20 cellular contexts compared by ENCODE assay signal in genomic region chr10:18005445-18005780, GRCh38. TPM values are rescaled to one million over a fixed set of nuclear protein-coding genes. Genes with fewer than 3 reads are reported as not detected.
DNase-seq lines count a peak whose midpoint lies in the region; ATAC-seq and TF ChIP-seq lines count a peak whose summit lies in the region.
"Had no signal": no experiment of that assay in that cellular context is flagged by ENCODE, and none has a peak within 500 bp of the region (broad histone marks: within the 10 kb centered on the region; RNA-seq: fewer than 3 reads in every experiment).

No MANE protein-coding gene starts in this region.

- TF ChIP-seq POLR2A in HCT116 (IDR thresholded peaks at IDR 0.05; ENCODE audit: borderline replicate concordance, extremely low read depth, insufficient read depth, insufficient read length): no peak

- TF ChIP-seq RAD21 in HCT116 (IDR thresholded peaks at IDR 0.05; ENCODE audit: low read depth): no peak
- TF ChIP-seq RAD21 in SK-N-SH (IDR thresholded peaks at IDR 0.05; ENCODE audit: low read length): no peak

- H3K9me2 ChIP-seq in HCT116 (ENCODE audit: insufficient read depth): 0 out of 2 replicates have a peak, but pooled peaks cover 2% of the 10 kb centered on the region
- H3K9me2 ChIP-seq in SK-N-SH: no peaks in the 10 kb centered on the region

- H3K9me3 Mint-ChIP-seq in endothelial cell (ENCODE audit: unreplicated experiment): no peaks in the 10 kb centered on the region
- H3K9me3 Mint-ChIP-seq in neural progenitor cell: no peaks in the 10 kb centered on the region
- H3K9me3 Mint-ChIP-seq: activated CD4-positive, alpha-beta memory T cell treated with anti-CD3 and anti-CD28 coated beads, Interleukin-2, amount 10 ng/mL, durations not matched to agents 7 days and 5 days; activated T-cell treated with anti-CD3 and anti-CD28 coated beads, Interleukin-2, amount 50 U/mL, for 4 hours had no signal

- no peaks in the 10 kb centered on the region for H3K9me3 ChIP-seq in HCT116 (ENCODE audit: control insufficient read depth in 1 of 2, insufficient read depth in 1 of 2, low read depth in 1 of 2, low read length in 2 of 2)
- no peaks in the 10 kb centered on the region for H3K9me3 ChIP-seq in SK-N-SH
- no peaks in the 10 kb centered on the region for H3K9me3 ChIP-seq in neural progenitor cell (ENCODE audit: low read depth)

- H2AFZ ChIP-seq in HCT116 (ENCODE audit: low read depth, low read length, poor library complexity, severe bottlenecking) (no peak overlapping the region), SK-N-SH (ENCODE audit: low read depth) (peak overlapping the region; percentile 41; the same call in 1 of the 2 replicates), neural progenitor cell (replicated peaks) (peak overlapping the region; percentile 0)

- H3K27me3 ChIP-seq in HCT116 (ENCODE audit: insufficient read depth, low read length) (peaks cover 24% of the 10 kb centered on the region; the same call in 1 of the 2 replicates), SK-N-SH (ENCODE audit: insufficient read depth) (no peaks in the 10 kb centered on the region), neural progenitor cell (no peaks in the 10 kb centered on the region)

- H3K79me2 ChIP-seq in HCT116 (ENCODE audit: insufficient read depth, low read length) (no peaks in the 10 kb centered on the region), SK-N-SH (ENCODE audit: insufficient read depth) (no peaks in the 10 kb centered on the region), neural progenitor cell (ENCODE audit: low read depth) (no peaks in the 10 kb centered on the region)

- H3K27ac Mint-ChIP-seq in endothelial cell (ENCODE audit: unreplicated experiment) (peak overlapping the region; percentile 43), neural progenitor cell (no peak overlapping the region)
- H3K27ac Mint-ChIP-seq: activated CD4-positive, alpha-beta memory T cell treated with anti-CD3 and anti-CD28 coated beads, Interleukin-2, amount 10 ng/mL, durations not matched to agents 7 days and 5 days; activated naive CD8-positive, alpha-beta T cell; IgD-negative memory B cell had no signal

- WGBS in SK-N-SH (ENCODE audit: low lambda C conversion rate): 62% methylated on average over 3 of the region's 3 CpGs

- no peaks in the 10 kb centered on the region for H4K20me1 ChIP-seq in HCT116 (ENCODE audit: insufficient read depth)
- H4K20me1 ChIP-seq in SK-N-SH (ENCODE audit: insufficient read depth): no peaks in the 10 kb centered on the region
- no peaks in the 10 kb centered on the region for H4K20me1 ChIP-seq in neural progenitor cell (ENCODE audit: low read depth)

- POLR2A ChIA-PET in HCT116 (lab: Charles Lee) (no interaction called here), SK-N-SH (lab: Yijun Ruan, JAX) (no interaction called here)

- no peak overlapping the region for H3K27ac ChIP-seq in HCT116 (ENCODE audit: low read depth, low read length)
- peak overlapping the region in 1 of 2 experiments; percentile 38; a peak in 1 of 4 replicates for H3K27ac ChIP-seq in SK-N-SH (ENCODE audit: low read depth in 2 of 2, low read length in 1 of 2)
- H3K27ac ChIP-seq in neural progenitor cell: no peak overlapping the region

- TF ChIP-seq CTCF in HCT116 (IDR thresholded peaks at IDR 0.05 in 2 of 3, conservative IDR thresholded peaks at IDR 0.05 in 1 of 3; ENCODE audit: borderline replicate concordance in 1 of 3, insufficient read depth in 1 of 3, low read depth in 2 of 3, low read length in 2 of 3) (no peak), SK-N-SH (IDR thresholded peaks at IDR 0.05) (no peak), endothelial cell (IDR thresholded peaks at IDR 0.05; ENCODE audit: unreplicated experiment) (no peak), neural progenitor cell (IDR thresholded peaks at IDR 0.05) (no peak)

- H3K27me3 Mint-ChIP-seq in endothelial cell (ENCODE audit: unreplicated experiment): no peaks in the 10 kb centered on the region
- peaks cover 2% of the 10 kb centered on the region for H3K27me3 Mint-ChIP-seq in neural progenitor cell (ENCODE audit: insufficient read depth, low read depth)
- H3K27me3 Mint-ChIP-seq: activated CD4-positive, alpha-beta memory T cell treated with anti-CD3 and anti-CD28 coated beads, Interleukin-2, amount 10 ng/mL, durations not matched to agents 7 days and 5 days had no signal

- no peaks in the 10 kb centered on the region for H3F3A ChIP-seq in SK-N-SH (replicated peaks; ENCODE audit: insufficient read depth)
- no peaks in the 10 kb centered on the region for H3F3A ChIP-seq in neural progenitor cell (ENCODE audit: low read depth)

- peaks cover 5 to 10% of the 10 kb centered on the region in 2 experiments; a peak in 2 of 4 replicates for H3K4me1 ChIP-seq in HCT116 (ENCODE audit: control insufficient read depth in 1 of 2, insufficient read depth in 2 of 2, low read length in 2 of 2)
- peaks cover 0 to 9% of the 10 kb centered on the region in 2 experiments; a peak in 2 of 4 replicates for H3K4me1 ChIP-seq in SK-N-SH (ENCODE audit: control insufficient read depth in 1 of 2, insufficient read depth in 2 of 2, low read depth in 1 of 2, low read length in 1 of 2)
- peaks cover 12% of the 10 kb centered on the region for H3K4me1 ChIP-seq in neural progenitor cell

- intact Hi-C loops in HCT116 (cut with micrococcal nuclease): no loop called here

- CTCF ChIA-PET in HCT116 (lab: Charles Lee): no interaction called here
- CTCF ChIA-PET in SK-N-SH (lab: Yijun Ruan, JAX): interaction anchor here (0.9 kb wide), 1 partner anchor 9 kb away, joined by 4 read pairs; no protein-coding TSS in a partner anchor

- H3K4me3 ChIP-seq in HCT116 (replicated peaks in 1 of 2; ENCODE audit: low read depth in 1 of 2, low read length in 2 of 2): no peak overlapping the region
- no peak overlapping the region for H3K4me3 ChIP-seq in SK-N-SH (ENCODE audit: low read depth in 2 of 2, low read length in 1 of 2)
- no peak overlapping the region for H3K4me3 ChIP-seq in neural progenitor cell
- H3K4me3 ChIP-seq: smooth muscle cell had no signal

- H3K4me2 ChIP-seq in HCT116 (ENCODE audit: low read length) (peak overlapping the region; percentile 20), SK-N-SH (no peak overlapping the region; the same call in 1 of the 2 replicates), neural progenitor cell (no peak overlapping the region)
- H3K4me2 ChIP-seq: smooth muscle cell had no signal

- BruUV-seq in HCT116 (replicated peaks; lab: Mats Ljungman, UMichigan): no TSS peak

- DNase-seq in HCT116 (ENCODE audit: low read depth, low spot score) (no peak), SK-N-SH (no peak), endothelial cell (ENCODE audit: low spot score) (no peak), neural progenitor cell (ENCODE audit: low spot score) (no peak), NCI-H1105 (lab: John Stamatoyannopoulos, UW) (no peak), GM19240 (ENCODE audit: insufficient read length, low spot score) (no peak), NAMALWA (ENCODE audit: low spot score) (no peak), globus pallidus (ENCODE audit: low spot score) (no peak)
- DNase-seq: activated CD4-positive, alpha-beta memory T cell treated with anti-CD3 and anti-CD28 coated beads, Interleukin-2, amount 10 ng/mL, durations not matched to agents 7 days and 5 days; activated T-cell treated with anti-CD3 and anti-CD28 coated beads, Interleukin-2, amount 50 U/mL, for 4 hours; central memory CD4-positive, alpha-beta T cell; glutamatergic neuron; kidney; NCI-H1092; NCI-H748 treated with DMSO at 0.1 percent for 48 hours; trophoblast cell had no signal

- no peaks in the 10 kb centered on the region for H3K36me3 ChIP-seq in HCT116 (ENCODE audit: control insufficient read depth in 1 of 2, insufficient read depth in 2 of 2, low read length in 2 of 2)
- H3K36me3 ChIP-seq in SK-N-SH (replicated peaks in 1 of 2; ENCODE audit: control insufficient read depth in 1 of 2, insufficient read depth in 2 of 2, low read length in 1 of 2): no peaks in the 10 kb centered on the region
- H3K36me3 ChIP-seq in neural progenitor cell: no peaks in the 10 kb centered on the region

- no peaks in the 10 kb centered on the region for H3K36me3 Mint-ChIP-seq in endothelial cell (ENCODE audit: low read depth, unreplicated experiment)
- H3K36me3 Mint-ChIP-seq in neural progenitor cell: no peaks in the 10 kb centered on the region
- H3K36me3 Mint-ChIP-seq: activated naive CD8-positive, alpha-beta T cell had no signal

- no peak overlapping the region for H3K4me3 Mint-ChIP-seq in endothelial cell (ENCODE audit: unreplicated experiment)
- H3K4me3 Mint-ChIP-seq in neural progenitor cell: no peak overlapping the region
- H3K4me3 Mint-ChIP-seq: activated CD4-positive, alpha-beta memory T cell treated with anti-CD3 and anti-CD28 coated beads, Interleukin-2, amount 10 ng/mL, durations not matched to agents 7 days and 5 days; activated naive CD8-positive, alpha-beta T cell; activated T-cell treated with anti-CD3 and anti-CD28 coated beads, Interleukin-2, amount 50 U/mL, for 4 hours; IgD-negative memory B cell had no signal

- H3K4me1 Mint-ChIP-seq in endothelial cell (ENCODE audit: unreplicated experiment) (peaks cover 25% of the 10 kb centered on the region), neural progenitor cell (peaks cover 30% of the 10 kb centered on the region)
- H3K4me1 Mint-ChIP-seq: activated CD4-positive, alpha-beta memory T cell treated with anti-CD3 and anti-CD28 coated beads, Interleukin-2, amount 10 ng/mL, durations not matched to agents 7 days and 5 days had no signal

- no peak for TF ChIP-seq EP300 in SK-N-SH (IDR thresholded peaks at IDR 0.05; ENCODE audit: borderline replicate concordance in 1 of 2, low read depth in 1 of 2, low read length in 1 of 2)

- H3K9ac ChIP-seq in HCT116 (ENCODE audit: low read length): no peak overlapping the region
- H3K9ac ChIP-seq in SK-N-SH: no peak overlapping the region
- H3K9ac ChIP-seq in neural progenitor cell: no peak overlapping the region

- no peak for ATAC-seq in HCT116
- ATAC-seq: activated T-cell treated with anti-CD3 and anti-CD28 coated beads, Interleukin-2, amount 50 U/mL, for 4 hours had no signal

- RAD21 ChIA-PET in HCT116 (lab: Charles Lee; ENCODE audit: low non-redundant PET in 1 of 2, low total read pairs in 2 of 2, uncharacterized antibody in 2 of 2, unreplicated experiment in 2 of 2): no interaction called here

TF ChIP-seq in HCT116, 20 proteins besides CTCF, POLR2A, EP300 and RAD21 (continues in another document):
- no peak for TF ChIP-seq ATF3 (IDR thresholded peaks at IDR 0.05)

TF ChIP-seq in SK-N-SH, 30 proteins besides CTCF, POLR2A, EP300 and RAD21 (continues in another document):
- TF ChIP-seq TCF12 (IDR thresholded peaks at IDR 0.05): no peak

RNA-seq across cellular contexts. Expression of gene SLC39A12, which starts 53.7 kb away (rescaled TPM):
- total RNA-seq in HCT116 (2021; ENCODE audit: unreplicated experiment) (not detected), endothelial cell (ENCODE audit: unreplicated experiment) (0.10 TPM), neural progenitor cell (ENCODE audit: low replicate concordance) (0.22 TPM in 1 of 2 replicates, not detected in the other)
- polyA plus RNA-seq in HCT116 (2012): not detected in 2 replicates
- not detected in 2 replicates for polyA plus RNA-seq in SK-N-SH (2012; rRNA removed)
- not detected in 2 replicates for polyA plus RNA-seq in SK-N-SH (2012; cell fraction: cytosol; rRNA removed)
- polyA plus RNA-seq in SK-N-SH (2012; cell fraction: nucleus; rRNA removed): 0.02 TPM in 1 of 2 replicates, not detected in the other
- total RNA-seq: activated CD4-positive, alpha-beta memory T cell treated with anti-CD3 and anti-CD28 coated beads, Interleukin-2, amount 10 ng/mL, durations not matched to agents 7 days and 5 days; activated T-cell treated with anti-CD3 and anti-CD28 coated beads, Interleukin-2, amount 50 U/mL, for 4 hours; RPMI7951; smooth muscle cell had no signal
- polyA plus RNA-seq: IgD-negative memory B cell, smooth muscle cell had no signal
